Comparison of ENCODE assay signal across 32 cellular contexts in genomic region chr14:20569066-20569465, GRCh38. TPM values are rescaled to one million over a fixed set of nuclear protein-coding genes. Genes with fewer than 3 reads are reported as not detected.
"Had no signal": no experiment of that assay in that cellular context is flagged by ENCODE, and none has a peak within 500 bp of the region (broad histone marks: within the 10 kb centered on the region; RNA-seq: fewer than 3 reads in every experiment).

No MANE protein-coding gene starts in this region.

- FAIRE-seq: colon, endometrium, islet of Langerhans, keratinocyte had no signal

- ATAC-seq: esophagus mucosa; gastrocnemius medialis; heart right ventricle; left cardiac atrium; left lung; left ventricle myocardium superior; lower lobe of right lung; naive thymus-derived CD4-positive, alpha-beta T cell had no signal

- H3K27ac ChIP-seq: coronary artery, dorsolateral prefrontal cortex, epithelial cell of prostate, esophagus squamous epithelium, gastrocnemius medialis, heart right ventricle, left lung, lower lobe of right lung had no signal

- H3K4me3 Mint-ChIP-seq: naive thymus-derived CD4-positive, alpha-beta T cell had no signal

- H3K4me1 ChIP-seq: esophagus squamous epithelium, gastrocnemius medialis, heart right ventricle, left lung, lower lobe of right lung had no signal

- H3K27me3 ChIP-seq: esophagus squamous epithelium, gastrocnemius medialis, heart right ventricle, left lung had no signal

- DNase-seq: dermis blood vessel endothelial cell; dorsolateral prefrontal cortex; effector CD4-positive, alpha-beta T cell; effector memory CD4-positive, alpha-beta T cell; esophagus squamous epithelium; foreskin fibroblast; foreskin melanocyte; gastrocnemius medialis; glutamatergic neuron; head of caudate nucleus; heart right ventricle; hippocampal formation; left cardiac atrium; left lung; left ventricle myocardium superior; lower lobe of right lung; mesenchymal stem cell; midbrain; naive thymus-derived CD4-positive, alpha-beta T cell had no signal

- H3K36me3 ChIP-seq: esophagus squamous epithelium, gastrocnemius medialis, heart right ventricle, left lung, lower lobe of right lung had no signal

- H3K27ac Mint-ChIP-seq: naive thymus-derived CD4-positive, alpha-beta T cell had no signal

- H3K4me3 ChIP-seq: coronary artery, dorsolateral prefrontal cortex, esophagus squamous epithelium, gastrocnemius medialis, heart right ventricle, left lung, lower lobe of right lung had no signal

RNA-seq across cellular contexts. Expression of gene RNASE9, which starts 8.2 kb away (rescaled TPM):
- total RNA-seq: dermis blood vessel endothelial cell; dorsolateral prefrontal cortex; esophagus mucosa; esophagus squamous epithelium; gastrocnemius medialis; glomerular endothelial cell; heart right ventricle; kidney epithelial cell; left cardiac atrium; left lung; left ventricle myocardium superior; lower leg skin; lower lobe of right lung; lung microvascular endothelial cell; mononuclear cell; mucosa of gallbladder; naive thymus-derived CD4-positive, alpha-beta T cell had no signal
- polyA plus RNA-seq: heart right ventricle; keratinocyte; naive thymus-derived CD4-positive, alpha-beta T cell had no signal

RNA-seq across cellular contexts. Expression of gene RNASE11, which starts 18.7 kb away (rescaled TPM):
- total RNA-seq: dermis blood vessel endothelial cell; dorsolateral prefrontal cortex; esophagus mucosa; esophagus squamous epithelium; gastrocnemius medialis; glomerular endothelial cell; heart right ventricle; kidney epithelial cell; left cardiac atrium; left lung; left ventricle myocardium superior; lower leg skin; lower lobe of right lung; lung microvascular endothelial cell; mononuclear cell; mucosa of gallbladder; naive thymus-derived CD4-positive, alpha-beta T cell had no signal
- polyA plus RNA-seq: heart right ventricle; keratinocyte; naive thymus-derived CD4-positive, alpha-beta T cell had no signal

RNA-seq across cellular contexts. Expression of gene RNASE12, which starts 22.1 kb away (rescaled TPM):
- total RNA-seq: dermis blood vessel endothelial cell; dorsolateral prefrontal cortex; esophagus mucosa; esophagus squamous epithelium; gastrocnemius medialis; glomerular endothelial cell; heart right ventricle; kidney epithelial cell; left cardiac atrium; left lung; left ventricle myocardium superior; lower leg skin; lower lobe of right lung; lung microvascular endothelial cell; mononuclear cell; mucosa of gallbladder; naive thymus-derived CD4-positive, alpha-beta T cell had no signal
- polyA plus RNA-seq: heart right ventricle; keratinocyte; naive thymus-derived CD4-positive, alpha-beta T cell had no signal
